Comparison of ENCODE assay signal across 8 cellular contexts in genomic region chr1:34013958-34014737, GRCh38.
A peak's percentile ranks its signal among the peaks of the same experiment; 100 is the strongest.
DNase-seq lines count a peak whose midpoint lies in the region; ATAC-seq and TF ChIP-seq lines count a peak whose summit lies in the region.

No MANE protein-coding gene starts in this region.

- H3K4me3 ChIP-seq in GM12865 (ENCODE audit: low read depth, low read length): no peak overlapping the region
- H3K4me3 ChIP-seq in LNCaP clone FGC (ENCODE audit: low read depth, low read length): no peak overlapping the region
- no peak overlapping the region for H3K4me3 ChIP-seq in dorsolateral prefrontal cortex

- POLR2A ChIA-PET in T-cell (lab: Charles Lee): no interaction called here

- no peak overlapping the region for H3K4me3 Mint-ChIP-seq in osteocyte (ENCODE audit: unreplicated experiment)
- H3K4me3 Mint-ChIP-seq in T-cell: no peak overlapping the region

- H3K27me3 ChIP-seq in dorsolateral prefrontal cortex: no peaks in the 10 kb centered on the region

- H3K4me1 Mint-ChIP-seq in osteocyte (ENCODE audit: unreplicated experiment) (no peaks in the 10 kb centered on the region), T-cell (no peaks in the 10 kb centered on the region)

- intact Hi-C loops in dorsolateral prefrontal cortex (cut with DNase I): no loop called here

- TF ChIP-seq CTCF in GM12865 (IDR thresholded peaks at IDR 0.05; ENCODE audit: insufficient read depth, low read depth, low read length, missing control alignments): peak; percentile 64
- TF ChIP-seq CTCF in LNCaP clone FGC (IDR thresholded peaks at IDR 0.05; ENCODE audit: control insufficient read depth, extremely low read depth, insufficient read depth): peak; percentile 63
- TF ChIP-seq CTCF in dorsolateral prefrontal cortex (IDR thresholded peaks at IDR 0.05 in 54 of 56, conservative IDR thresholded peaks at IDR 0.05 in 2 of 56; ENCODE audit: low read depth in 1 of 56, partially characterized antibody in 56 of 56): peak in 49 of 56 donors; percentile 11 to 59 (median 40)
- TF ChIP-seq CTCF in osteocyte (IDR thresholded peaks at IDR 0.05): no peak

- DNase-seq in GM12865 (ENCODE audit: low read depth) (peak; percentile 29), LNCaP clone FGC (ENCODE audit: low read depth) (no peak), dorsolateral prefrontal cortex (no peak), osteocyte (ENCODE audit: extremely low spot score, unreplicated experiment) (peak; percentile 75), T-cell (no peak), cerebellar nuclear complex (lab: John Stamatoyannopoulos, UW) (no peak)

- H3K27ac ChIP-seq in dorsolateral prefrontal cortex: no peak overlapping the region

- CTCF ChIA-PET in T-cell (lab: Charles Lee): interaction anchor here in 1 of 2 donors (0.5 kb wide), 1 partner anchor 1258 kb away, joined by 4 read pairs; no protein-coding TSS in a partner anchor

- no peak overlapping the region for H3K27ac Mint-ChIP-seq in osteocyte (ENCODE audit: unreplicated experiment)
- no peak overlapping the region for H3K27ac Mint-ChIP-seq in T-cell

- H3K36me3 Mint-ChIP-seq in osteocyte (ENCODE audit: unreplicated experiment) (no peaks in the 10 kb centered on the region), T-cell (no peaks in the 10 kb centered on the region)

- no peaks in the 10 kb centered on the region for H3K27me3 Mint-ChIP-seq in osteocyte (ENCODE audit: unreplicated experiment)
- H3K27me3 Mint-ChIP-seq in T-cell: peaks cover 17 to 19% of the 10 kb centered on the region in 2 donors

- ATAC-seq in T-cell (replicated peaks in 1 of 4) (no peak), HG03378 (IDR thresholded peaks at IDR 0.05; ENCODE audit: unreplicated experiment) (no peak), GM19351 (IDR thresholded peaks at IDR 0.05; ENCODE audit: unreplicated experiment) (no peak)

- H3K9me3 Mint-ChIP-seq in osteocyte (ENCODE audit: unreplicated experiment): peaks cover 24% of the 10 kb centered on the region
- no peaks in the 10 kb centered on the region for H3K9me3 Mint-ChIP-seq in T-cell

Comparison
In these comparisons a context has a peak if more than half of its experiments do, and no peak if none do; other contexts are left out.
1. DNase-seq: peak in GM12865 (single experiment) and osteocyte (single experiment); none in LNCaP clone FGC (single experiment), dorsolateral prefrontal cortex (0 of 10), T-cell (0 of 34) and cerebellar nuclear complex (0 of 2).